In genomic region chr3:129123314-129124060, GRCh38 we compare ENCODE assay signal across 9 cellular contexts. TPM values are rescaled to one million over a fixed set of nuclear protein-coding genes. Genes with fewer than 3 reads are reported as not detected.
DNase-seq lines count a peak whose midpoint lies in the region; ATAC-seq and TF ChIP-seq lines count a peak whose summit lies in the region.
"Had no signal": no experiment of that assay in that cellular context is flagged by ENCODE, and none has a peak within 500 bp of the region (broad histone marks: within the 10 kb centered on the region; RNA-seq: fewer than 3 reads in every experiment).

No MANE protein-coding gene starts in this region.

- intact Hi-C loops in esophagus squamous epithelium (cut with DNase I), result no loop called here

- H3K36me3 ChIP-seq in RWPE2 (ENCODE audit: low read depth) (peaks cover 3% of the 10 kb centered on the region; the same call in 1 of the 2 replicates), esophagus squamous epithelium (peaks cover 0 to 20% (median 5%) of the 10 kb centered on the region in 3 donors), stomach smooth muscle (ENCODE audit: control insufficient read depth in 2 of 2, insufficient read depth in 2 of 2, low read length in 2 of 2) (peaks cover 0 to 5% of the 10 kb centered on the region in 2 donors)

- H3K27ac Mint-ChIP-seq in activated T-cell treated with anti-CD3 and anti-CD28 coated beads, Interleukin-2, amount 50 U/mL, for 72 hours, result peak overlapping the region; percentile 66
- H3K27ac Mint-ChIP-seq: nephron progenitor cell had no signal

- no peak overlapping the region for H3K4me3 ChIP-seq in RWPE2 (ENCODE audit: severe bottlenecking)
- H3K4me3 ChIP-seq in esophagus squamous epithelium, result no peak overlapping the region
- no peak overlapping the region for H3K4me3 ChIP-seq in stomach smooth muscle (ENCODE audit: low read length in 2 of 2)

- H3K9ac ChIP-seq in stomach smooth muscle (ENCODE audit: low read length in 2 of 2), result no peak overlapping the region

- no peaks in the 10 kb centered on the region for H3K9me3 ChIP-seq in RWPE2 (ENCODE audit: severe bottlenecking)
- H3K9me3 ChIP-seq in esophagus squamous epithelium, result no peaks in the 10 kb centered on the region
- H3K9me3 ChIP-seq in stomach smooth muscle (ENCODE audit: control insufficient read depth in 2 of 2, low read length in 2 of 2), result no peaks in the 10 kb centered on the region

- WGBS in esophagus squamous epithelium, 2 donors, result 57 to 62% methylated on average over 5 of the region's 5 CpGs

- no peak for ATAC-seq in activated T-cell treated with anti-CD3 and anti-CD28 coated beads, Interleukin-2, amount 50 U/mL, for 72 hours (replicated peaks in 1 of 2)
- no peak for ATAC-seq in RWPE2 (ENCODE audit: low read depth)

- no peaks in the 10 kb centered on the region for H3K27me3 Mint-ChIP-seq in activated T-cell treated with anti-CD3 and anti-CD28 coated beads, Interleukin-2, amount 50 U/mL, for 72 hours (ENCODE audit: low read depth)

- H3K4me1 ChIP-seq in RWPE2 (ENCODE audit: insufficient read depth, poor library complexity, severe bottlenecking) (no peaks in the 10 kb centered on the region), esophagus squamous epithelium (peaks cover 16 to 42% (median 16%) of the 10 kb centered on the region in 3 donors), stomach smooth muscle (ENCODE audit: control insufficient read depth, insufficient read depth, low read length) (peaks cover 29% of the 10 kb centered on the region)

- TF ChIP-seq CTCF in RWPE2 (IDR thresholded peaks at IDR 0.05; ENCODE audit: poor library complexity, severe bottlenecking), result no peak
- TF ChIP-seq CTCF in esophagus squamous epithelium (IDR thresholded peaks at IDR 0.05), result no peak

- peaks cover 23% of the 10 kb centered on the region for H3K4me1 Mint-ChIP-seq in activated T-cell treated with anti-CD3 and anti-CD28 coated beads, Interleukin-2, amount 50 U/mL, for 72 hours (ENCODE audit: low read depth)

- H3K27me3 ChIP-seq in RWPE2 (ENCODE audit: insufficient read depth, poor library complexity, severe bottlenecking) (no peaks in the 10 kb centered on the region), esophagus squamous epithelium (no peaks in the 10 kb centered on the region), stomach smooth muscle (ENCODE audit: control insufficient read depth in 1 of 2, insufficient read depth in 2 of 2, low read length in 2 of 2) (no peaks in the 10 kb centered on the region)

- peaks cover 13 to 20% of the 10 kb centered on the region in 2 donors for H3K36me3 Mint-ChIP-seq in activated T-cell treated with anti-CD3 and anti-CD28 coated beads, Interleukin-2, amount 50 U/mL, for 72 hours (ENCODE audit: insufficient read depth in 2 of 2)

- DNase-seq in activated T-cell treated with anti-CD3 and anti-CD28 coated beads, Interleukin-2, amount 50 U/mL, for 72 hours, result no peak
- no peak for DNase-seq in activated T-cell treated with anti-CD3 and anti-CD28 coated beads, Interleukin-2, amount 50 U/mL, for 1 hour
- no peak for DNase-seq in RWPE2 (ENCODE audit: low spot score)
- no peak for DNase-seq in esophagus squamous epithelium (lab: John Stamatoyannopoulos, UW)
- no peak for DNase-seq in GM19240 (ENCODE audit: insufficient read length, low spot score)
- no peak for DNase-seq in activated CD4-positive, alpha-beta T cell treated with anti-CD3 and anti-CD28 coated beads, Interleukin-2, amount 50 U/mL, for 48 hours
- DNase-seq in inferior parietal cortex (ENCODE audit: extremely low spot score), result no peak
- DNase-seq: nephron progenitor cell had no signal

- H3K4me3 Mint-ChIP-seq in activated T-cell treated with anti-CD3 and anti-CD28 coated beads, Interleukin-2, amount 50 U/mL, for 72 hours, result peak overlapping the region; percentile 25 to 63

- H3K27ac ChIP-seq in RWPE2 (ENCODE audit: poor library complexity, severe bottlenecking), result peak overlapping the region; percentile 73
- peak overlapping the region in 3 of 4 donors; percentile 88 to 97 (median 94) for H3K27ac ChIP-seq in esophagus squamous epithelium
- peak overlapping the region; percentile 86 for H3K27ac ChIP-seq in stomach smooth muscle (ENCODE audit: low read length)

- no peaks in the 10 kb centered on the region for H3K9me3 Mint-ChIP-seq in activated T-cell treated with anti-CD3 and anti-CD28 coated beads, Interleukin-2, amount 50 U/mL, for 72 hours
- H3K9me3 Mint-ChIP-seq: nephron progenitor cell had no signal

- TF ChIP-seq POLR2A in esophagus squamous epithelium (IDR thresholded peaks at IDR 0.05), result no peak

RNA-seq across cellular contexts. Expression of gene RAB43, which starts 1.9 kb away (rescaled TPM):
- total RNA-seq in activated T-cell treated with anti-CD3 and anti-CD28 coated beads, Interleukin-2, amount 50 U/mL, for 72 hours, result 10 to 100 TPM; 82.5 to 95.5 TPM
- total RNA-seq in esophagus squamous epithelium, result 10 to 100 TPM in 1 of 4 donors, 1 to 10 TPM in 3; 4.6 to 11.1 (median 7.9) TPM

RNA-seq across cellular contexts. Expression of gene ISY1, which starts 37.4 kb away (rescaled TPM):
- 10 to 100 TPM; 50.2 to 68.9 TPM for total RNA-seq in activated T-cell treated with anti-CD3 and anti-CD28 coated beads, Interleukin-2, amount 50 U/mL, for 72 hours
- total RNA-seq in esophagus squamous epithelium, result 10 to 100 TPM in 3 of 4 donors, 1 to 10 TPM in 1; 6.0 to 26.3 (median 19.6) TPM

Comparison
In these comparisons a context has a peak if more than half of its experiments do, and no peak if none do; other contexts are left out.
1. RNA of gene RAB43, which starts 1.9 kb away (total RNA-seq): 82.5 to 95.5 TPM in activated T-cell treated with anti-CD3 and anti-CD28 coated beads, Interleukin-2, amount 50 U/mL, for 72 hours; 4.6 to 11.1 TPM in esophagus squamous epithelium; every median in the first group is over 4 times any median in the second.
2. Peak in every context shown above with its lines, with median percentiles within 50 percentile points of each other: H3K27ac ChIP-seq.